ENCODE assay signal across 12 cellular contexts in the genomic region with DNA sequence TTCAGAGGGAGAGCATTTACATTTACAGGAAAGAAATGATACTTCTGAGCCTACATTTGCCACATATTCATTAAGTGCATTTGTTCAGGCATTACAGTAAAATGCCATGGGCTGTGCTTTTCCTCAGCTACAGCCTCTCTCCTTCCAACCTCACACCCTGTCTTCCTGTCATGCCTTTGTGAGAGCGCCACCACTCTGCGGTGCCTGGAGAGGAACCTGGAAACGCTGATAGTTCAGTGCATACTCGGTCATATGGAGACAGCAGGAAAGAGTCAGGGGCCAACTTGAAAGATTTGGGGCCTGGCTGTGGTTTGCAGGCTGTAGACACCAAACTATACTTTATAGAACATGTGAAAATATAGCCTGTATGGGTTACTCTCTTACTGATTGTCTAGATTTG. TPM values are rescaled to one million over a fixed set of nuclear protein-coding genes. Genes with fewer than 3 reads are reported as not detected.
DNase-seq lines count a peak whose midpoint lies in the region; ATAC-seq, FAIRE-seq and TF ChIP-seq lines count a peak whose summit lies in the region.
"Had no signal": no experiment of that assay in that cellular context is flagged by ENCODE, and none has a peak within 500 bp of the region (broad histone marks: within the 10 kb centered on the region; RNA-seq: fewer than 3 reads in every experiment).

No MANE protein-coding gene starts in this region.

- H3K27ac Mint-ChIP-seq in activated CD8-positive, alpha-beta T cell treated with anti-CD3 and anti-CD28 coated beads, Interleukin-2, amount 10 ng/mL, durations not matched to agents 7 days and 5 days = peak overlapping the region; percentile 63

- no peaks in the 10 kb centered on the region for H3K36me3 ChIP-seq in A673 (ENCODE audit: insufficient read depth, low read length, poor library complexity, severe bottlenecking)

- H3K27me3 ChIP-seq in A673 (replicated peaks; ENCODE audit: insufficient read depth, low read depth, low read length, poor library complexity) = no peaks in the 10 kb centered on the region

- POLR2A ChIA-PET in A673 (lab: Charles Lee; ENCODE audit: low non-redundant PET) = no interaction called here
- POLR2A ChIA-PET in activated CD8-positive, alpha-beta T cell treated with anti-CD3 and anti-CD28 coated beads, Interleukin-2, amount 10 ng/mL, durations not matched to agents 7 days and 5 days (lab: Charles Lee) = interaction anchor here (1.1 kb wide), 1 partner anchor 39 kb away, joined by 3 read pairs; no protein-coding TSS in a partner anchor

- peak; percentile 68 for ATAC-seq in activated CD8-positive, alpha-beta T cell treated with anti-CD3 and anti-CD28 coated beads, Interleukin-2, amount 10 ng/mL, durations not matched to agents 7 days and 5 days
- ATAC-seq in GM19035 (IDR thresholded peaks at IDR 0.05; ENCODE audit: unreplicated experiment) = no peak
- no peak for ATAC-seq in HG02885 (IDR thresholded peaks at IDR 0.05; ENCODE audit: poor library complexity, unreplicated experiment)
- ATAC-seq in HG03439 (IDR thresholded peaks at IDR 0.05; ENCODE audit: unreplicated experiment) = no peak

- peak; percentile 40 for TF ChIP-seq CTCF in A673 (conservative IDR thresholded peaks at IDR 0.05; ENCODE audit: low read depth, low read length)

- no peaks in the 10 kb centered on the region for H3K27me3 Mint-ChIP-seq in activated CD8-positive, alpha-beta T cell treated with anti-CD3 and anti-CD28 coated beads, Interleukin-2, amount 10 ng/mL, durations not matched to agents 7 days and 5 days (ENCODE audit: low read depth)

- CTCF ChIA-PET in A673 (lab: Charles Lee) = no interaction called here
- CTCF ChIA-PET in activated CD8-positive, alpha-beta T cell treated with anti-CD3 and anti-CD28 coated beads, Interleukin-2, amount 10 ng/mL, durations not matched to agents 7 days and 5 days (lab: Charles Lee) = interaction anchor here (0.9 to 1.5 kb wide), 6 partner anchors 9 to 196 kb away, joined by 3 to 6 read pairs (median 4); no protein-coding TSS in a partner anchor

- no peak for TF ChIP-seq POLR2A in GM12891 (IDR thresholded peaks at IDR 0.05; ENCODE audit: low read depth, low read length)

- H3K27ac ChIP-seq in A673 (ENCODE audit: low read depth, low read length, poor library complexity, severe bottlenecking) = no peak overlapping the region
- H3K27ac ChIP-seq: C4-2B had no signal

- no peak overlapping the region for H3K4me3 ChIP-seq in A673 (ENCODE audit: low read depth, low read length, poor library complexity, severe bottlenecking)

- no peak overlapping the region for H3K4me3 Mint-ChIP-seq in activated CD8-positive, alpha-beta T cell treated with anti-CD3 and anti-CD28 coated beads, Interleukin-2, amount 10 ng/mL, durations not matched to agents 7 days and 5 days

- H3K4me1 Mint-ChIP-seq in activated CD8-positive, alpha-beta T cell treated with anti-CD3 and anti-CD28 coated beads, Interleukin-2, amount 10 ng/mL, durations not matched to agents 7 days and 5 days (ENCODE audit: low read depth) = peaks cover 46% of the 10 kb centered on the region

- H3K36me3 Mint-ChIP-seq in activated CD8-positive, alpha-beta T cell treated with anti-CD3 and anti-CD28 coated beads, Interleukin-2, amount 10 ng/mL, durations not matched to agents 7 days and 5 days (ENCODE audit: low read depth) = peaks cover 62% of the 10 kb centered on the region

- H3K9me3 Mint-ChIP-seq in activated CD8-positive, alpha-beta T cell treated with anti-CD3 and anti-CD28 coated beads, Interleukin-2, amount 10 ng/mL, durations not matched to agents 7 days and 5 days (ENCODE audit: insufficient read depth) = no peaks in the 10 kb centered on the region

- DNase-seq in A673 (ENCODE audit: low spot score) (no peak), GM12891 (ENCODE audit: insufficient read length, low spot score) (no peak), iPS DF 4.7 (ENCODE audit: extremely low read depth, low spot score) (peak; percentile 19), D341Med (ENCODE audit: low spot score) (no peak)
- DNase-seq in activated CD8-positive, alpha-beta T cell treated with anti-CD3 and anti-CD28 coated beads, Interleukin-2, amount 10 ng/mL, durations not matched to agents 7 days and 5 days = no peak
- DNase-seq: NCI-H774, SW 1271, trophoblast cell had no signal

- intact Hi-C loops in A673 (cut with micrococcal nuclease; ENCODE audit: unreplicated experiment) = no loop called here

- H3K9me3 ChIP-seq in A673 (ENCODE audit: low read depth, low read length, poor library complexity, severe bottlenecking) = no peaks in the 10 kb centered on the region

- no peaks in the 10 kb centered on the region for H3K4me1 ChIP-seq in A673 (ENCODE audit: insufficient read depth, low read length, poor library complexity, severe bottlenecking)

- peak; percentile 78 for FAIRE-seq in GM12891 (lab: Jason Lieb, UNC)

- no TSS peak for BruUV-seq in A673 (replicated peaks; lab: Mats Ljungman, UMichigan)

TF ChIP-seq in GM12891, 5 proteins besides CTCF, POLR2A, EP300 and RAD21:
- TF ChIP-seq TAF1 (IDR thresholded peaks at IDR 0.05; ENCODE audit: low read depth, low read length) = no peak
- no peak for TF ChIP-seq PAX5 (IDR thresholded peaks at IDR 0.05; ENCODE audit: insufficient read depth, low read length, severe bottlenecking)
- TF ChIP-seq POU2F2 (IDR thresholded peaks at IDR 0.05; ENCODE audit: low read depth, low read length) = no peak
- TF ChIP-seq SPI1 (IDR thresholded peaks at IDR 0.05; ENCODE audit: low read depth, low read length) = no peak

RNA-seq across cellular contexts. Expression of a gene that starts 40.5 kb away (rescaled TPM):
- 25.3 and 26.1 TPM in 2 replicates for total RNA-seq in A673 (2021)
- 47.8 TPM for polyA plus RNA-seq in GM12891 (2012; ENCODE audit: low read depth, missing spikeins)
- 100 to 1,000 TPM; 150 to 162 TPM for total RNA-seq in activated CD8-positive, alpha-beta T cell treated with anti-CD3 and anti-CD28 coated beads, Interleukin-2, amount 10 ng/mL, durations not matched to agents 7 days and 5 days
